In the genomic region with DNA sequence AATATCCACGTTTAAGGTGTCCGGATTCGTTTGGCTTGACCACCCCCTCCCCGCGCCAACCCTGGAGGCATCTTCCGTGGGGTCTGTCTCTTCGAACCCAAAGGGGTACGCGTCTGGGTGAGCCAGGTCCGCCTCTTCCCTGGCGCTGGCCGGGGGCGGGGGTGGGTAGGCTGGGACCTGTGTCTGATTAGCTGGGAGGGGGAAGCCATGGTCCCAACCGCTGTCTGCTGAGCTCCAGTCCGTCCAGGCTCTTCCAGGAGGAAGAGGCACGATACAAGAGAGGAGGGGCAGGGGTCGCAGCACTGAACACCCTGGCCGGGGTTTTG, we compare ENCODE assay signal across 10 cellular contexts. TPM values are rescaled to one million over a fixed set of nuclear protein-coding genes. Genes with fewer than 3 reads are reported as not detected.
DNase-seq lines count a peak whose midpoint lies in the region; ATAC-seq, FAIRE-seq and TF ChIP-seq lines count a peak whose summit lies in the region.
"Had no signal": no experiment of that assay in that cellular context is flagged by ENCODE, and none has a peak within 500 bp of the region (broad histone marks: within the 10 kb centered on the region; RNA-seq: fewer than 3 reads in every experiment).

A gene with protein sequence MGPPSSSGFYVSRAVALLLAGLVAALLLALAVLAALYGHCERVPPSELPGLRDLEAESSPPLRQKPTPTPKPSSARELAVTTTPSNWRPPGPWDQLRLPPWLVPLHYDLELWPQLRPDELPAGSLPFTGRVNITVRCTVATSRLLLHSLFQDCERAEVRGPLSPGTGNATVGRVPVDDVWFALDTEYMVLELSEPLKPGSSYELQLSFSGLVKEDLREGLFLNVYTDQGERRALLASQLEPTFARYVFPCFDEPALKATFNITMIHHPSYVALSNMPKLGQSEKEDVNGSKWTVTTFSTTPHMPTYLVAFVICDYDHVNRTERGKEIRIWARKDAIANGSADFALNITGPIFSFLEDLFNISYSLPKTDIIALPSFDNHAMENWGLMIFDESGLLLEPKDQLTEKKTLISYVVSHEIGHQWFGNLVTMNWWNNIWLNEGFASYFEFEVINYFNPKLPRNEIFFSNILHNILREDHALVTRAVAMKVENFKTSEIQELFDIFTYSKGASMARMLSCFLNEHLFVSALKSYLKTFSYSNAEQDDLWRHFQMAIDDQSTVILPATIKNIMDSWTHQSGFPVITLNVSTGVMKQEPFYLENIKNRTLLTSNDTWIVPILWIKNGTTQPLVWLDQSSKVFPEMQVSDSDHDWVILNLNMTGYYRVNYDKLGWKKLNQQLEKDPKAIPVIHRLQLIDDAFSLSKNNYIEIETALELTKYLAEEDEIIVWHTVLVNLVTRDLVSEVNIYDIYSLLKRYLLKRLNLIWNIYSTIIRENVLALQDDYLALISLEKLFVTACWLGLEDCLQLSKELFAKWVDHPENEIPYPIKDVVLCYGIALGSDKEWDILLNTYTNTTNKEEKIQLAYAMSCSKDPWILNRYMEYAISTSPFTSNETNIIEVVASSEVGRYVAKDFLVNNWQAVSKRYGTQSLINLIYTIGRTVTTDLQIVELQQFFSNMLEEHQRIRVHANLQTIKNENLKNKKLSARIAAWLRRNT (plus strand): TSS at position 237 of the 326 bp plus-strand sequence. CDS start 143 bp downstream, outside the sequence.

- no peaks in the 10 kb centered on the region; a peak in 1 of 5 replicates for H3K9me3 Mint-ChIP-seq in H9
- peaks cover 3% of the 10 kb centered on the region for H3K9me3 Mint-ChIP-seq in stimulated activated memory B cell treated with anti-CD40 and anti-IgM and Interleukin-4, amounts not matched to agents 10 μg/mL and 1 μg/mL and 100 μg/mL, for 72 hours

- no peak within 1 kb of the TSS for H2AFZ ChIP-seq in H9 (ENCODE audit: low read length)
- H2AFZ ChIP-seq in GM12878 (ENCODE audit: control insufficient read depth, low read depth, low read length) = peak within 1 kb of the TSS; percentile 33

- no peak within 1 kb of the TSS for H2BK120ac ChIP-seq in H9 (ENCODE audit: low read depth, low read length, poor library complexity, severe bottlenecking)

- no peaks in the 10 kb centered on the region for H3K9me3 ChIP-seq in H9 (ENCODE audit: control insufficient read depth, low read depth, low read length)
- H3K9me3 ChIP-seq in GM12878 (replicated peaks; ENCODE audit: control insufficient read depth, insufficient read depth, low read length) = no peaks in the 10 kb centered on the region; the same call in 1 of the 3 replicates

- no peak within 1 kb of the TSS for H3K23ac ChIP-seq in H9 (ENCODE audit: insufficient read length, low read depth, low read length)

- no peak within 1 kb of the TSS for H4K91ac ChIP-seq in H9 (ENCODE audit: insufficient read length, low read depth, low read length)

- H3K18ac ChIP-seq in H9 (ENCODE audit: insufficient read length, low read depth, low read length) = no peak within 1 kb of the TSS

- H2BK15ac ChIP-seq in H9 (ENCODE audit: low read depth, low read length) = no peak within 1 kb of the TSS; the same call in 1 of the 2 replicates

- no peak within 1 kb of the TSS for H2AK5ac ChIP-seq in H9 (ENCODE audit: insufficient read length, low read length)

- no TSS peak for BruUV-seq in GM12878 (replicated peaks; lab: Mats Ljungman, UMichigan)

- DNase-seq in H9 = no peak
- DNase-seq in GM12878 (ENCODE audit: low read depth, low spot score) = no peak
- no peak for DNase-seq in kidney epithelial cell (ENCODE audit: low read depth)
- no peak for DNase-seq in NCI-H748 treated with DMSO at 0.1 percent for 48 hours (lab: John Stamatoyannopoulos, UW)
- DNase-seq in stimulated activated CD4-positive, alpha-beta T cell treated with anti-CD3 and anti-CD28 coated beads, Interleukin-4, amount 100 ng/mL, for 4 hours = no peak
- DNase-seq in DMS79 treated with DMSO at 0.1 percent for 48 hours (lab: John Stamatoyannopoulos, UW) = no peak
- DNase-seq: NCI-H526 treated with DMSO at 0.1 percent for 48 hours had no signal

- WGBS in H9 (ENCODE audit: extremely low coverage, insufficient read length, low lambda C conversion rate) = no CpG with 5 or more reads among the region's 18 CpGs
- WGBS in GM12878 (ENCODE audit: insufficient coverage, insufficient replicate concordance, low lambda C conversion rate, missing lambda C conversion rate) = 31% methylated on average over 18 of the region's 18 CpGs

- H3K27ac ChIP-seq in H9 (ENCODE audit: insufficient read length, low read depth, low read length) (no peak within 1 kb of the TSS), GM12878 (ENCODE audit: control insufficient read depth, insufficient read depth) (no peak within 1 kb of the TSS)
- H3K27ac ChIP-seq: VCaP had no signal

- H3K9ac ChIP-seq in H9 (ENCODE audit: extremely low read depth, insufficient read length, low read length) = no peak within 1 kb of the TSS
- no peak within 1 kb of the TSS for H3K9ac ChIP-seq in GM12878 (ENCODE audit: control insufficient read depth, insufficient read depth, low read length)

- no peak for TF ChIP-seq RAD21 in GM12878 (IDR thresholded peaks at IDR 0.05; ENCODE audit: insufficient read depth, low read depth, low read length)

- H3T11ph ChIP-seq in H9 (ENCODE audit: low read length) = no peak within 1 kb of the TSS

- no peak for TF ChIP-seq CTCF in H9 (conservative IDR thresholded peaks at IDR 0.05)
- no peak for TF ChIP-seq CTCF in GM12878 (IDR thresholded peaks at IDR 0.05 in 2 of 3, conservative IDR thresholded peaks at IDR 0.05 in 1 of 3; ENCODE audit: control insufficient read depth in 2 of 3, extremely low read depth in 1 of 3, insufficient read depth in 1 of 3, low read depth in 3 of 3, low read length in 3 of 3)
- TF ChIP-seq CTCF in kidney epithelial cell (IDR thresholded peaks at IDR 0.05; ENCODE audit: insufficient read depth, low read length, poor library complexity, severe bottlenecking) = no peak

- POLR2A ChIA-PET in GM12878 (lab: Charles Lee) = no interaction called here

- no peak within 1 kb of the TSS for H2BK20ac ChIP-seq in H9 (ENCODE audit: low read depth, low read length, poor library complexity, severe bottlenecking)

- no peak within 1 kb of the TSS for H2BK12ac ChIP-seq in H9 (ENCODE audit: insufficient read length, low read depth, low read length)

- H3K4ac ChIP-seq in H9 (ENCODE audit: low read depth, low read length) = no peak within 1 kb of the TSS

- H3K79me1 ChIP-seq in H9 (ENCODE audit: insufficient read depth, low read depth, low read length, poor library complexity, severe bottlenecking) = no peaks in the 10 kb centered on the region

- CTCF ChIA-PET in GM12878 (lab: Yijun Ruan, JAX) = no interaction called here

- TF ChIP-seq POLR2A in GM12878 (IDR thresholded peaks at IDR 0.05; ENCODE audit: low read depth, low read length) = no peak

- SMC1A ChIA-PET in GM12878 (lab: Charles Lee; ENCODE audit: uncharacterized antibody, unreplicated experiment) = no interaction called here

- no peaks in the 10 kb centered on the region for H3K36me3 Mint-ChIP-seq in H9 (ENCODE audit: insufficient read depth in 1 of 3, low read depth in 3 of 3)
- H3K36me3 Mint-ChIP-seq in stimulated activated memory B cell treated with anti-CD40 and anti-IgM and Interleukin-4, amounts not matched to agents 10 μg/mL and 1 μg/mL and 100 μg/mL, for 72 hours = no peaks in the 10 kb centered on the region

- H3K4me1 ChIP-seq in H9 (ENCODE audit: insufficient read depth, low read length) = no peaks in the 10 kb centered on the region
- peaks cover 2% of the 10 kb centered on the region; the same call in 1 of the 2 replicates for H3K4me1 ChIP-seq in GM12878 (ENCODE audit: control insufficient read depth, insufficient read depth, low read length)

- 0 out of 7 replicates have a peak within 1 kb of the TSS, but pooled peaks of 1 of the 3 experiments have one; percentile 17 for H3K27ac Mint-ChIP-seq in H9
- H3K27ac Mint-ChIP-seq in stimulated activated memory B cell treated with anti-CD40 and anti-IgM and Interleukin-4, amounts not matched to agents 10 μg/mL and 1 μg/mL and 100 μg/mL, for 72 hours = no peak within 1 kb of the TSS

- intact Hi-C loops in GM12878 (cut with micrococcal nuclease; ENCODE audit: unreplicated experiment) = no loop called here

- no peaks in the 10 kb centered on the region for H3K36me3 ChIP-seq in GM12878 (ENCODE audit: control insufficient read depth in 2 of 2, insufficient read depth in 2 of 2, low read length in 1 of 2)
- H3K36me3 ChIP-seq in kidney epithelial cell (ENCODE audit: control insufficient read depth, insufficient read depth, low read length) = no peaks in the 10 kb centered on the region

- no peak within 1 kb of the TSS; the same call in 1 of the 2 replicates for H3K14ac ChIP-seq in H9 (ENCODE audit: insufficient read depth, low read length)

- TF ChIP-seq EP300 in GM12878 (IDR thresholded peaks at IDR 0.05; ENCODE audit: borderline replicate concordance in 1 of 2, control insufficient read depth in 1 of 2, low read depth in 2 of 2, low read length in 2 of 2) = no peak

- H4K20me1 ChIP-seq in H9 (ENCODE audit: control insufficient read depth, insufficient read depth, insufficient read length) (no peaks in the 10 kb centered on the region), GM12878 (ENCODE audit: control insufficient read depth, insufficient read depth) (no peaks in the 10 kb centered on the region)

- no peak within 1 kb of the TSS for H3K56ac ChIP-seq in H9 (ENCODE audit: insufficient read length, low read depth, low read length)

- no peak within 1 kb of the TSS for H4K5ac ChIP-seq in H9 (ENCODE audit: insufficient read length, low read depth, low read length)

- in situ Hi-C loops in GM12878 (cut with MboI) = no loop called here

- no peak for ATAC-seq in GM12878
- no peak for ATAC-seq in stimulated activated memory B cell treated with anti-CD40 and anti-IgM and Interleukin-4, amounts not matched to agents 10 μg/mL and 1 μg/mL and 100 μg/mL, for 72 hours
- ATAC-seq in HG02588 (IDR thresholded peaks at IDR 0.05; ENCODE audit: unreplicated experiment) = no peak

- H3K4me1 Mint-ChIP-seq in H9 = 0 out of 4 replicates have a peak, but pooled peaks cover 0 to 3% of the 10 kb centered on the region in 2 experiments
- H3K4me1 Mint-ChIP-seq in stimulated activated memory B cell treated with anti-CD40 and anti-IgM and Interleukin-4, amounts not matched to agents 10 μg/mL and 1 μg/mL and 100 μg/mL, for 72 hours = peaks cover 13% of the 10 kb centered on the region

- peaks cover 38% of the 10 kb centered on the region for H3K27me3 ChIP-seq in H9 (ENCODE audit: insufficient read depth, low read length)
- peaks cover 12 to 23% of the 10 kb centered on the region in 2 experiments for H3K27me3 ChIP-seq in GM12878 (replicated peaks in 1 of 2; ENCODE audit: control insufficient read depth in 2 of 2, insufficient read depth in 2 of 2, low read length in 1 of 2)
- peaks cover 22% of the 10 kb centered on the region for H3K27me3 ChIP-seq in kidney epithelial cell (ENCODE audit: control insufficient read depth, insufficient read depth, low read length)

- H4K8ac ChIP-seq in H9 (replicated peaks; ENCODE audit: insufficient read length, low read depth, low read length) = no peak within 1 kb of the TSS

- H3K4me2 ChIP-seq in H9 (ENCODE audit: insufficient read depth, insufficient read length, low read length) (peak within 1 kb of the TSS; percentile 83), GM12878 (ENCODE audit: control insufficient read depth, insufficient read depth) (peak within 1 kb of the TSS; percentile 61)

- RAD21 ChIA-PET in GM12878 (lab: Charles Lee; ENCODE audit: unreplicated experiment) = no interaction called here

- H3K79me2 ChIP-seq in H9 (ENCODE audit: insufficient read depth, low read length) = no peaks in the 10 kb centered on the region
- no peaks in the 10 kb centered on the region for H3K79me2 ChIP-seq in GM12878 (ENCODE audit: control insufficient read depth, insufficient read depth, low read length)

- peak within 1 kb of the TSS in 1 of 2 experiments; percentile 62; a peak in 3 of 5 replicates for H3K4me3 Mint-ChIP-seq in H9
- peak within 1 kb of the TSS; percentile 65 for H3K4me3 Mint-ChIP-seq in stimulated activated memory B cell treated with anti-CD40 and anti-IgM and Interleukin-4, amounts not matched to agents 10 μg/mL and 1 μg/mL and 100 μg/mL, for 72 hours

- H3K23me2 ChIP-seq in H9 (ENCODE audit: insufficient read length, low read depth, low read length, poor library complexity, severe bottlenecking) = peaks cover 5% of the 10 kb centered on the region

- peaks cover 9% of the 10 kb centered on the region for H3K27me3 Mint-ChIP-seq in H9 (ENCODE audit: low read depth)
- H3K27me3 Mint-ChIP-seq in stimulated activated memory B cell treated with anti-CD40 and anti-IgM and Interleukin-4, amounts not matched to agents 10 μg/mL and 1 μg/mL and 100 μg/mL, for 72 hours = peaks cover 43% of the 10 kb centered on the region

- H2BK5ac ChIP-seq in H9 (ENCODE audit: insufficient read length, low read length) = no peak within 1 kb of the TSS

- peak within 1 kb of the TSS; percentile 27; the same call in 1 of the 2 replicates for H3K4me3 ChIP-seq in GM12878
- peak within 1 kb of the TSS; percentile 41 for H3K4me3 ChIP-seq in kidney epithelial cell (ENCODE audit: low read depth, low read length)

- no peak for FAIRE-seq in GM12878 (lab: Jason Lieb, UNC)

RNA-seq across cellular contexts. Expression of the gene that starts here (rescaled TPM):
- total RNA-seq in H9 (2021) = 0.07 and 0.09 TPM in 2 replicates
- 2.9 and 3.7 TPM in 2 replicates for total RNA-seq in GM12878 (2013; cell fraction: nucleolus; rRNA removed)
- 0.11 TPM in 1 of 2 replicates, not detected in the other for total RNA-seq in GM12878 (2014; rRNA removed)
- 0.04 TPM in 1 of 2 replicates, not detected in the other for total RNA-seq in GM12878 (2014; rRNA removed; fragmentation: Illumina TruSeq; extraction: Trizol)
- total RNA-seq in GM12878 (2021) = not detected in 2 replicates
- 0.07 TPM for polyA plus RNA-seq in GM12878 (2011; ENCODE audit: low read depth)
- 0.87 and 1.5 TPM in 2 replicates for polyA plus RNA-seq in GM12878 (2011; rRNA removed)
- 0.06 and 0.08 TPM in 2 replicates for polyA plus RNA-seq in GM12878 (2011; cell fraction: cytosol; rRNA removed)
- polyA plus RNA-seq in GM12878 (2011; cell fraction: nucleus; rRNA removed) = 1.1 and 2.9 TPM in 2 replicates
- 0.23 and 0.52 TPM in 2 replicates for polyA plus RNA-seq in GM12878 (2012)
- 0.10 and 0.11 TPM in 2 replicates for polyA plus RNA-seq in GM12878 (2014; fragmentation: Illumina TruSeq; extraction: Trizol)
- under 1 TPM in 1 of 2 experiments, not detected in 1; 0.09 TPM for polyA plus RNA-seq in GM12878 (2014; fragmentation: Nextera tagmentation; extraction: Ambion mirVana)
- not detected in 2 replicates for polyA plus RNA-seq in GM12878 (2014; rRNA removed)
- polyA plus RNA-seq in GM12878 (2016; fragmentation: Nextera tagmentation; extraction: Ambion mirVana) = under 1 TPM in 1 of 2 experiments, not detected in 1; 0.30 TPM
- 0.21 and 0.44 TPM in 2 replicates for polyA minus RNA-seq in GM12878 (2011; rRNA and poly(A)+ RNA removed)
- 0.31 TPM in 1 of 2 replicates, not detected in the other for polyA minus RNA-seq in GM12878 (2011; cell fraction: cytosol; rRNA and poly(A)+ RNA removed)
- polyA minus RNA-seq in GM12878 (2011; cell fraction: nucleus; rRNA and poly(A)+ RNA removed) = 0.97 and 1.1 TPM in 2 replicates
- total RNA-seq in kidney epithelial cell = under 0.01 TPM in 1 of 2 replicates, not detected in the other
